In the genomic region with DNA sequence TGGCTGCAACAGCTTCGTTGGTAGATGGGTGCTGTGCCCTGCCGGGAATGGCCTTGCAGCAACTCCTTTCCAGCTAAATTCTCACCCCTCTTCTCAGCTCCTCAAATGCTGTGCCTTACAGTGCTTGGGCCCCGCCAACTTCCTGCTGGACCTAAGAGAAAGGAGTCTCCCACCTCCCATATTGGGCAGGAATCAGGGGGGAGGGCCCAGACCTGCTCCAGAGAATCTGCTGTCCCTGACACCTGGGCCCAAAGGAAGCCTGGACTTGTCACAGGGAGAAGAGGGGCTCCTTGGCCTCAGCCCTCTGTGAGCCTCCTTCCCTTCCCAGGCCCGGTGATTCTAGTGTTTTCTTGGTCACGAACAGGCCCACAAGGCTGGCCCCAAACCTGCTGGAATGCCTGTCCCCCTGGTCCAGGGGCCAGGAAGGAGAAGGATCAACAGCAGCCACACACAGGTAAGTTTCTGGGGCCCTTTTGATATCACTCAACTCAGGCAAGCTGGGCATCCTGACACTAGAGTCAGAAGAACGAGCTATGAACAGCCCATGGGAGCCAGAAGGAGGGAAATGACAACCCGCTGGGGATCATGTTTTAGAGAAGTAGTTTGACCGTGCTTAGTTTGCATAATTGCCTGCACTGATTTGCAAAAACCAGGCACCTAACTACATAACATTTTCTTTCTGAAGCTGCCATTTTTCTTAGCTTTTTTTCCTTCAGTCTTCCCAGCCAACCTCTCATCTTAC, we compare ENCODE assay signal across 16 cellular contexts.
A peak's percentile ranks its signal among the peaks of the same experiment; 100 is the strongest.
DNase-seq lines count a peak whose midpoint lies in the region; ATAC-seq and TF ChIP-seq lines count a peak whose summit lies in the region.
"Had no signal": no experiment of that assay in that cellular context is flagged by ENCODE, and none has a peak within 500 bp of the region (broad histone marks: within the 10 kb centered on the region; RNA-seq: fewer than 3 reads in every experiment).

No MANE protein-coding gene starts in this region.

- H3K27me3 Mint-ChIP-seq in activated CD8-positive, alpha-beta memory T cell treated with anti-CD3 and anti-CD28 coated beads, Interleukin-2, amount 10 ng/mL, durations not matched to agents 7 days and 5 days = no peaks in the 10 kb centered on the region
- no peaks in the 10 kb centered on the region for H3K27me3 Mint-ChIP-seq in activated naive CD8-positive, alpha-beta T cell treated with anti-CD3 and anti-CD28 coated beads, Interleukin-2, amount 10 ng/mL, durations not matched to agents 7 days and 5 days
- H3K27me3 Mint-ChIP-seq in natural killer cell (ENCODE audit: low read depth in 2 of 2) = no peaks in the 10 kb centered on the region

- POLR2A ChIA-PET in activated naive CD8-positive, alpha-beta T cell treated with anti-CD3 and anti-CD28 coated beads, Interleukin-2, amount 10 ng/mL, durations not matched to agents 7 days and 5 days (lab: Charles Lee) = no interaction called here

- no peaks in the 10 kb centered on the region for H3K9me3 Mint-ChIP-seq in activated CD8-positive, alpha-beta memory T cell treated with anti-CD3 and anti-CD28 coated beads, Interleukin-2, amount 10 ng/mL, durations not matched to agents 7 days and 5 days (ENCODE audit: low read depth)
- no peaks in the 10 kb centered on the region for H3K9me3 Mint-ChIP-seq in activated naive CD8-positive, alpha-beta T cell treated with anti-CD3 and anti-CD28 coated beads, Interleukin-2, amount 10 ng/mL, durations not matched to agents 7 days and 5 days
- H3K9me3 Mint-ChIP-seq in natural killer cell = no peaks in the 10 kb centered on the region
- H3K9me3 Mint-ChIP-seq: CD14-positive monocyte had no signal

- H3K27ac Mint-ChIP-seq in activated CD8-positive, alpha-beta memory T cell treated with anti-CD3 and anti-CD28 coated beads, Interleukin-2, amount 10 ng/mL, durations not matched to agents 7 days and 5 days = no peak overlapping the region
- H3K27ac Mint-ChIP-seq in activated naive CD8-positive, alpha-beta T cell treated with anti-CD3 and anti-CD28 coated beads, Interleukin-2, amount 10 ng/mL, durations not matched to agents 7 days and 5 days = peak overlapping the region; percentile 34
- H3K27ac Mint-ChIP-seq in natural killer cell = peak overlapping the region; percentile 91 to 100

- CTCF ChIA-PET in activated CD8-positive, alpha-beta memory T cell treated with anti-CD3 and anti-CD28 coated beads, Interleukin-2, amount 10 ng/mL, durations not matched to agents 7 days and 5 days (lab: Charles Lee) = interaction anchor here (1.0 to 3.0 kb wide), 4 partner anchors 12 to 108 kb away, joined by 3 to 10 read pairs (median 3); no protein-coding TSS in a partner anchor

- peak; percentile 55 for DNase-seq in activated CD8-positive, alpha-beta memory T cell treated with anti-CD3 and anti-CD28 coated beads for 24 hours
- DNase-seq in activated CD8-positive, alpha-beta memory T cell treated with anti-CD3 and anti-CD28 coated beads, Interleukin-2, amount 10 ng/mL, durations not matched to agents 7 days and 5 days = no peak
- DNase-seq in MV-4-11 (lab: John Stamatoyannopoulos, UW) (peak; percentile 39), natural killer cell (no peak), COLO829 (ENCODE audit: low spot score) (no peak), NCI-H82 treated with DMSO at 0.1 percent for 48 hours (lab: John Stamatoyannopoulos, UW; ENCODE audit: unreplicated experiment) (no peak), medulla oblongata (ENCODE audit: extremely low spot score) (no peak)
- DNase-seq in activated naive CD8-positive, alpha-beta T cell treated with anti-CD3 and anti-CD28 coated beads, Interleukin-2, amount 10 ng/mL, durations not matched to agents 7 days and 5 days = no peak
- DNase-seq: activated CD4-positive, alpha-beta T cell treated with anti-CD3 and anti-CD28 coated beads for 1 hour; amygdala; kidney; NCI-H2029 treated with DMSO at 0.1 percent for 48 hours; NCI-H510A treated with DMSO at 0.1 percent for 48 hours; OCI-M1; T-helper 9 cell had no signal

- TF ChIP-seq CTCF in natural killer cell (IDR thresholded peaks at IDR 0.05) = no peak

- no peak overlapping the region for H3K4me3 Mint-ChIP-seq in activated CD8-positive, alpha-beta memory T cell treated with anti-CD3 and anti-CD28 coated beads, Interleukin-2, amount 10 ng/mL, durations not matched to agents 7 days and 5 days
- no peak overlapping the region for H3K4me3 Mint-ChIP-seq in activated naive CD8-positive, alpha-beta T cell treated with anti-CD3 and anti-CD28 coated beads, Interleukin-2, amount 10 ng/mL, durations not matched to agents 7 days and 5 days
- H3K4me3 Mint-ChIP-seq in natural killer cell = peak overlapping the region; percentile 85
- H3K4me3 Mint-ChIP-seq: CD14-positive monocyte had no signal

- intact Hi-C loops in natural killer cell (cut with micrococcal nuclease) = loop anchor here (2.0 kb wide), 1 partner anchor 209 kb away; no protein-coding TSS in a partner anchor

- peaks cover 45% of the 10 kb centered on the region for H3K4me1 Mint-ChIP-seq in activated CD8-positive, alpha-beta memory T cell treated with anti-CD3 and anti-CD28 coated beads, Interleukin-2, amount 10 ng/mL, durations not matched to agents 7 days and 5 days
- H3K4me1 Mint-ChIP-seq in activated naive CD8-positive, alpha-beta T cell treated with anti-CD3 and anti-CD28 coated beads, Interleukin-2, amount 10 ng/mL, durations not matched to agents 7 days and 5 days = peaks cover 33% of the 10 kb centered on the region
- peaks cover 90 to 97% of the 10 kb centered on the region in 2 donors for H3K4me1 Mint-ChIP-seq in natural killer cell

- ATAC-seq in activated CD8-positive, alpha-beta memory T cell treated with anti-CD3 and anti-CD28 coated beads, Interleukin-2, amount 10 ng/mL, durations not matched to agents 7 days and 5 days = no peak
- no peak for ATAC-seq in activated naive CD8-positive, alpha-beta T cell treated with anti-CD3 and anti-CD28 coated beads, Interleukin-2, amount 10 ng/mL, durations not matched to agents 7 days and 5 days (ENCODE audit: low read depth)
- no peak for ATAC-seq in natural killer cell

- peaks cover 43% of the 10 kb centered on the region for H3K36me3 Mint-ChIP-seq in activated CD8-positive, alpha-beta memory T cell treated with anti-CD3 and anti-CD28 coated beads, Interleukin-2, amount 10 ng/mL, durations not matched to agents 7 days and 5 days
- peaks cover 27% of the 10 kb centered on the region for H3K36me3 Mint-ChIP-seq in activated naive CD8-positive, alpha-beta T cell treated with anti-CD3 and anti-CD28 coated beads, Interleukin-2, amount 10 ng/mL, durations not matched to agents 7 days and 5 days
- peaks cover 24% of the 10 kb centered on the region for H3K36me3 Mint-ChIP-seq in natural killer cell

Comparison
In these comparisons a context has a peak if more than half of its experiments do, and no peak if none do; other contexts are left out.
1. DNase-seq: peak in activated CD8-positive, alpha-beta memory T cell treated with anti-CD3 and anti-CD28 coated beads for 24 hours (single experiment) and MV-4-11 (single experiment); none in activated CD8-positive, alpha-beta memory T cell treated with anti-CD3 and anti-CD28 coated beads, Interleukin-2, amount 10 ng/mL, durations not matched to agents 7 days and 5 days (single experiment), activated naive CD8-positive, alpha-beta T cell treated with anti-CD3 and anti-CD28 coated beads, Interleukin-2, amount 10 ng/mL, durations not matched to agents 7 days and 5 days (single experiment), natural killer cell (single experiment), COLO829 (single experiment), NCI-H82 treated with DMSO at 0.1 percent for 48 hours (single experiment) and medulla oblongata (single experiment).